Comparison of ENCODE assay signal across 12 cellular contexts in genomic region chr5:72453260-72453775, GRCh38. TPM values are rescaled to one million over a fixed set of nuclear protein-coding genes. Genes with fewer than 3 reads are reported as not detected.
A peak's percentile ranks its signal among the peaks of the same experiment; 100 is the strongest.
DNase-seq lines count a peak whose midpoint lies in the region; ATAC-seq and TF ChIP-seq lines count a peak whose summit lies in the region.
"Had no signal": no experiment of that assay in that cellular context is flagged by ENCODE, and none has a peak within 500 bp of the region (broad histone marks: within the 10 kb centered on the region; RNA-seq: fewer than 3 reads in every experiment).

No MANE protein-coding gene starts in this region.

- H3K4me3 ChIP-seq in BLaER1 (no peak overlapping the region), right atrium auricular region (no peak overlapping the region), rectal smooth muscle tissue (ENCODE audit: low read length) (no peak overlapping the region)

- H3K4me1 ChIP-seq in BLaER1 (peaks cover 51% of the 10 kb centered on the region), right atrium auricular region (peaks cover 0 to 78% of the 10 kb centered on the region in 2 donors), rectal smooth muscle tissue (ENCODE audit: control insufficient read depth, insufficient read depth, low read length) (peaks cover 20% of the 10 kb centered on the region)

- H3K27ac ChIP-seq in BLaER1 (peak overlapping the region; percentile 92), angular gyrus (ENCODE audit: low read depth, low read length) (peak overlapping the region; percentile 7), right atrium auricular region (peak overlapping the region; percentile 90 to 94), rectal smooth muscle tissue (ENCODE audit: low read depth, low read length) (peak overlapping the region; percentile 85)

- H3K4me2 ChIP-seq in BLaER1: peak overlapping the region; percentile 83

- H3K27me3 ChIP-seq in BLaER1: no peaks in the 10 kb centered on the region
- H3K27me3 ChIP-seq in right atrium auricular region: no peaks in the 10 kb centered on the region
- H3K27me3 ChIP-seq in rectal smooth muscle tissue (ENCODE audit: control insufficient read depth, insufficient read depth, low read length): no peaks in the 10 kb centered on the region

- H3K36me3 ChIP-seq in BLaER1: no peaks in the 10 kb centered on the region
- H3K36me3 ChIP-seq in right atrium auricular region: peaks cover 7% of the 10 kb centered on the region
- no peaks in the 10 kb centered on the region for H3K36me3 ChIP-seq in rectal smooth muscle tissue (ENCODE audit: control insufficient read depth, insufficient read depth, low read length)

- H3K9me3 ChIP-seq in BLaER1 (peaks cover 11% of the 10 kb centered on the region; the same call in 1 of the 2 replicates), right atrium auricular region (no peaks in the 10 kb centered on the region)

- no peak for TF ChIP-seq CTCF in right atrium auricular region (IDR thresholded peaks at IDR 0.05)

- H3K9ac ChIP-seq in BLaER1 (no peak overlapping the region), rectal smooth muscle tissue (ENCODE audit: low read length) (no peak overlapping the region)

- H4K20me1 ChIP-seq in BLaER1: no peaks in the 10 kb centered on the region

- DNase-seq in right atrium auricular region (ENCODE audit: low spot score) (no peak), Ammon's horn (ENCODE audit: low spot score) (no peak), NCI-H524 treated with DMSO at 0.1 percent for 48 hours (lab: John Stamatoyannopoulos, UW) (no peak)
- DNase-seq: activated naive CD4-positive, alpha-beta T cell treated with Interleukin-2 at 50 U/mL for 16 hours; NCI-H1092; occipital lobe; T-helper 1 cell had no signal

- ATAC-seq in GM21515 (IDR thresholded peaks at IDR 0.05; ENCODE audit: unreplicated experiment) (no peak), GM18502 (IDR thresholded peaks at IDR 0.05; ENCODE audit: poor library complexity, unreplicated experiment) (no peak)

RNA-seq across cellular contexts. Expression of gene ZNF366, which starts 53.9 kb away (rescaled TPM):
- 1 to 10 TPM; 4.4 to 9.0 TPM for total RNA-seq in right atrium auricular region

Comparison
In these comparisons a context has a peak if more than half of its experiments do, and no peak if none do; other contexts are left out.
1. H3K27ac ChIP-seq: peak in every context shown above with its lines; median percentile 92 in BLaER1; 92 in right atrium auricular region; 85 in rectal smooth muscle tissue; 7 in angular gyrus.